ENCODE assay signal across 26 cellular contexts in genomic region chr11:112826026-112826425, GRCh38.
"Had no signal": no experiment of that assay in that cellular context is flagged by ENCODE, and none has a peak within 500 bp of the region (broad histone marks: within the 10 kb centered on the region; RNA-seq: fewer than 3 reads in every experiment).

No MANE protein-coding gene starts in this region.

- H3K4me3 ChIP-seq: adrenal gland, breast epithelium, Peyer's patch, SJSA1 had no signal

- H3K4me3 Mint-ChIP-seq: activated CD8-positive, alpha-beta T cell treated with anti-CD3 and anti-CD28 coated beads, Interleukin-2, amount 10 ng/mL, durations not matched to agents 7 days and 5 days; activated naive CD8-positive, alpha-beta T cell treated with anti-CD3 and anti-CD28 coated beads, Interleukin-2, amount 10 ng/mL, durations not matched to agents 7 days and 5 days; T-helper 1 cell treated with Interleukin-12 subunit alpha and Interleukin-12 subunit beta and Interleukin-4 antibody, amounts not matched to agents 30 μg/mL and 1 μg/mL, for 36 hours had no signal

- ATAC-seq: activated CD8-positive, alpha-beta T cell treated with anti-CD3 and anti-CD28 coated beads, Interleukin-2, amount 10 ng/mL, durations not matched to agents 7 days and 5 days had no signal

- H3K27ac ChIP-seq: adrenal gland, breast epithelium, Peyer's patch, RWPE1, SJSA1 had no signal

- H3K9me3 Mint-ChIP-seq: activated naive CD8-positive, alpha-beta T cell treated with anti-CD3 and anti-CD28 coated beads, Interleukin-2, amount 10 ng/mL, durations not matched to agents 7 days and 5 days; T-helper 1 cell treated with Interleukin-12 subunit alpha and Interleukin-12 subunit beta and Interleukin-4 antibody, amounts not matched to agents 30 μg/mL and 1 μg/mL, for 36 hours had no signal

- H3K9me3 ChIP-seq: adrenal gland, breast epithelium, SJSA1 had no signal

- H3K36me3 ChIP-seq: adrenal gland, breast epithelium, Peyer's patch, SJSA1 had no signal

- H3K36me3 Mint-ChIP-seq: activated naive CD8-positive, alpha-beta T cell treated with anti-CD3 and anti-CD28 coated beads, Interleukin-2, amount 10 ng/mL, durations not matched to agents 7 days and 5 days had no signal

- DNase-seq: activated CD4-positive, alpha-beta T cell treated with anti-CD3 and anti-CD28 coated beads for 48 hours; activated CD4-positive, alpha-beta T cell treated with anti-CD3 and anti-CD28 coated beads, Interleukin-2, amount 50 U/mL, for 4 hours; activated CD4-positive, CD25-positive, alpha-beta regulatory T cell treated with anti-CD3 and anti-CD28 coated beads, Interleukin-2, amount 50 U/mL, for 72 hours; activated CD8-positive, alpha-beta memory T cell treated with anti-CD3 and anti-CD28 coated beads, Interleukin-2, amount 50 U/mL, for 48 hours; activated CD8-positive, alpha-beta T cell treated with anti-CD3 and anti-CD28 coated beads, Interleukin-2, amount 10 ng/mL, durations not matched to agents 7 days and 5 days; activated naive CD4-positive, alpha-beta T cell treated with anti-CD3 and anti-CD28 coated beads, Interleukin-2, amount 50 U/mL, for 16 hours; activated naive CD8-positive, alpha-beta T cell treated with anti-CD3 and anti-CD28 coated beads, Interleukin-2, amount 10 ng/mL, durations not matched to agents 7 days and 5 days; activated T-cell treated with anti-CD3 and anti-CD28 coated beads, Interleukin-2, amount 50 U/mL, for 1 hour; adrenal gland; aorta; caudate nucleus; Kasumi-1; KBM-7; NCI-H146; NCI-H187 treated with DMSO at 0.1 percent for 48 hours; NCI-H2171; NCI-H2227 treated with DMSO at 0.1 percent for 48 hours; NCI-H446 treated with DMSO at 0.1 percent for 48 hours; NCI-H526; OCI-M1; Peyer's patch; Right ventricle myocardium superior had no signal

- H3K27ac Mint-ChIP-seq: activated CD8-positive, alpha-beta T cell treated with anti-CD3 and anti-CD28 coated beads, Interleukin-2, amount 10 ng/mL, durations not matched to agents 7 days and 5 days; activated naive CD8-positive, alpha-beta T cell treated with anti-CD3 and anti-CD28 coated beads, Interleukin-2, amount 10 ng/mL, durations not matched to agents 7 days and 5 days; T-helper 1 cell treated with Interleukin-12 subunit alpha and Interleukin-12 subunit beta and Interleukin-4 antibody, amounts not matched to agents 30 μg/mL and 1 μg/mL, for 36 hours had no signal

- H3K27me3 ChIP-seq: adrenal gland, breast epithelium, Peyer's patch, SJSA1 had no signal

- H3K4me1 ChIP-seq: adrenal gland, breast epithelium, Peyer's patch, SJSA1 had no signal

- H3K4me1 Mint-ChIP-seq: activated naive CD8-positive, alpha-beta T cell treated with anti-CD3 and anti-CD28 coated beads, Interleukin-2, amount 10 ng/mL, durations not matched to agents 7 days and 5 days had no signal
